ENCODE assay signal across 1 cellular context in the genomic region with DNA sequence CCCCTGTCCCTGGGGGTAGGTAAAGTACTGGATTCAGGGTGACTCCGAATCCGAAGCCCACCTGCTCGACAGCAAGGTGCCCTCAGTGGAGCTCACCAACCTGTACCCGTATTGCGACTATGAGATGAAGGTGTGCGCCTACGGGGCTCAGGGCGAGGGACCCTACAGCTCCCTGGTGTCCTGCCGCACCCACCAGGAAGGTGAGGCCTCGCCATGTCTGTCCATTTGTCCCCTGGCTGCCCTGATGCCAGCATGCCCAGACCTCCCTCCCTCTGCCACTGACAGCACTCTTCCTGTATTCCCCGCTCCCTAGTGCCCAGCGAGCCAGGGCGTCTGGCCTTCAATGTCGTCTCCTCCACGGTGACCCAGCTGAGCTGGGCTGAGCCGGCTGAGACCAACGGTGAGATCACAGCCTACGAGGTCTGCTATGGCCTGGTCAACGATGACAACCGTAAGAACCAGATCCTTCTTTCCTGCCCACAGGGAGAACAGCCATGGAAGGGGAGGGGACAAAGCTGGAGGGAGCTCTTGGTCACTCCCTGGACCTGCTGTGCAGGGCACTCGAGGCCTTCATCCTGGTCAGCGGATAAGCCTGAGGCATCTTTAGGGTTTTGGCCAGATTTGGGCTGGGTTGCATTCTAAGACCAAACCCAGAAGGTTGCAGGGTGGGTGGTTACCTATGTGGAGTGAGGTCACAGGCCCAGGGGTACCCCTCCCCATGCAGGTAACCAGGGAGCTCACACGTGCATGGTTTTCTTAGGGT.
TF ChIP-seq lines count a peak whose summit lies in the region.

No MANE protein-coding gene starts in this region.

TF ChIP-seq in H1, 55 proteins besides CTCF, POLR2A, EP300 and RAD21:
- TF ChIP-seq GABPA (IDR thresholded peaks at IDR 0.05; ENCODE audit: borderline replicate concordance, insufficient read depth, low read length) (no peak), KDM4A (IDR thresholded peaks at IDR 0.05; ENCODE audit: low read depth, low read length, severe bottlenecking) (no peak), USF2 (IDR thresholded peaks at IDR 0.05; ENCODE audit: low read length) (no peak), RFX5 (IDR thresholded peaks at IDR 0.05; ENCODE audit: borderline replicate concordance, low read depth, low read length) (no peak), CHD1 (IDR thresholded peaks at IDR 0.05; ENCODE audit: low read depth, low read length) (no peak), JUND (IDR thresholded peaks at IDR 0.05; ENCODE audit: low read length) (no peak), BRCA1 (IDR thresholded peaks at IDR 0.05; ENCODE audit: low read depth, low read length) (no peak), EGR1 (IDR thresholded peaks at IDR 0.05; ENCODE audit: borderline replicate concordance, low read depth, low read length) (no peak), TEAD4 (IDR thresholded peaks at IDR 0.05; ENCODE audit: low read depth, low read length) (no peak), TAF1 (IDR thresholded peaks at IDR 0.05; ENCODE audit: low read depth, low read length) (no peak)
- TF ChIP-seq, protein P1, sequence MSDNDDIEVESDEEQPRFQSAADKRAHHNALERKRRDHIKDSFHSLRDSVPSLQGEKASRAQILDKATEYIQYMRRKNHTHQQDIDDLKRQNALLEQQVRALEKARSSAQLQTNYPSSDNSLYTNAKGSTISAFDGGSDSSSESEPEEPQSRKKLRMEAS (IDR thresholded peaks at IDR 0.05) = no peak
